Comparison of ENCODE assay signal across 34 cellular contexts in genomic region chr9:107528686-107529085, GRCh38.
"Had no signal": no experiment of that assay in that cellular context is flagged by ENCODE, and none has a peak within 500 bp of the region (broad histone marks: within the 10 kb centered on the region; RNA-seq: fewer than 3 reads in every experiment).

No MANE protein-coding gene starts in this region.

- H3K27me3 ChIP-seq: MG63 had no signal

- H3K36me3 ChIP-seq: MG63 had no signal

- DNase-seq: Karpas-422, Kasumi-1, MG63, MM.1S, MV-4-11, NCI-H1048, NCI-H1092, NCI-H1092 treated with DMSO at 0.1 percent for 48 hours, NCI-H1105, NCI-H1105 treated with DMSO at 0.1 percent for 48 hours, NCI-H1417, NCI-H1417 treated with DMSO at 0.1 percent for 48 hours, NCI-H1436, NCI-H1436 treated with DMSO at 0.1 percent for 48 hours, NCI-H146, NCI-H1694, NCI-H1694 treated with DMSO at 0.1 percent for 48 hours, NCI-H187, NCI-H187 treated with DMSO at 0.1 percent for 48 hours, NCI-H1930, NCI-H2029, NCI-H2029 treated with DMSO at 0.1 percent for 48 hours, NCI-H2081 treated with DMSO at 0.1 percent for 48 hours, NCI-H2107, NCI-H2171, NCI-H2171 treated with DMSO at 0.1 percent for 48 hours, NCI-H2227 treated with DMSO at 0.1 percent for 48 hours, NCI-H226, NCI-H345, NCI-H446, NCI-H446 treated with DMSO at 0.1 percent for 48 hours, NCI-H510A, NCI-H510A treated with DMSO at 0.1 percent for 48 hours had no signal

- H3K4me3 ChIP-seq: MG63 had no signal

- H3K27ac ChIP-seq: KMS-11 had no signal

- H3K4me2 ChIP-seq: KMS-11 had no signal

- H3K9me3 ChIP-seq: MG63 had no signal

- H3K9ac ChIP-seq: KMS-11 had no signal
